Comparison of ENCODE assay signal across 13 cellular contexts in genomic region chr4:827209-828081, GRCh38. TPM values are rescaled to one million over a fixed set of nuclear protein-coding genes. Genes with fewer than 3 reads are reported as not detected.
DNase-seq lines count a peak whose midpoint lies in the region; ATAC-seq, FAIRE-seq and TF ChIP-seq lines count a peak whose summit lies in the region.
"Had no signal": no experiment of that assay in that cellular context is flagged by ENCODE, and none has a peak within 500 bp of the region (broad histone marks: within the 10 kb centered on the region; RNA-seq: fewer than 3 reads in every experiment).

No MANE protein-coding gene starts in this region.

- no peak for TF ChIP-seq RAD21 in HepG2 (CRISPR knock-in tag; IDR thresholded peaks at IDR 0.05)

- TF ChIP-seq POLR2A in HepG2 (IDR thresholded peaks at IDR 0.05; ENCODE audit: insufficient read depth in 1 of 2, low read depth in 2 of 2, low read length in 2 of 2), result no peak

- H3K9me3 ChIP-seq in right atrium auricular region (no peaks in the 10 kb centered on the region), HepG2 (ENCODE audit: low read length) (no peaks in the 10 kb centered on the region)

- no peak for FAIRE-seq in HepG2 (lab: Jason Lieb, UNC)

- no peaks in the 10 kb centered on the region for H3K79me2 ChIP-seq in HepG2 (ENCODE audit: insufficient read depth, low read length)

- H3K4me3 ChIP-seq in right atrium auricular region (peak overlapping the region in 1 of 2 donors; percentile 45), HepG2 (replicated peaks in 1 of 3; ENCODE audit: insufficient read depth in 1 of 3, low read depth in 2 of 3, low read length in 3 of 3) (no peak overlapping the region; a peak in 1 of 6 replicates)
- H3K4me3 ChIP-seq: GM23248, PC-9 had no signal

- H3K27ac Mint-ChIP-seq in activated T-helper 1 cell treated with anti-CD3 and anti-CD28 coated beads, Interleukin-12 subunit alpha, Interleukin-12 subunit beta, Interleukin-2, Interleukin-4 antibody, amounts not matched to agents 30 ng/mL and 10 ng/mL and 1 ng/mL, durations not matched to agents 14 hours and 24 hours and 36 hours, result peak overlapping the region; percentile 61
- H3K27ac Mint-ChIP-seq in stimulated activated naive CD8-positive, alpha-beta T cell treated with anti-CD3 and anti-CD28 coated beads, Interleukin-15, amount 100 ng/mL, for 72 hours, result no peak overlapping the region

- POLR2A ChIA-PET in HepG2 (lab: Yijun Ruan, JAX), result interaction anchor here (1.1 to 1.3 kb wide), 2 partner anchors 13 to 45 kb away, joined by 4 read pairs; no protein-coding TSS in a partner anchor

- TF ChIP-seq CTCF in right atrium auricular region (IDR thresholded peaks at IDR 0.05) (no peak), HepG2 (CRISPR knock-in tag; IDR thresholded peaks at IDR 0.05) (no peak)

- H3K27me3 ChIP-seq in right atrium auricular region (peaks cover 12 to 20% of the 10 kb centered on the region in 2 donors), HepG2 (ENCODE audit: control insufficient read depth in 1 of 2, insufficient read depth in 2 of 2, low read length in 2 of 2) (peaks cover 20 to 83% of the 10 kb centered on the region in 2 experiments)

- peaks cover 10% of the 10 kb centered on the region; the same call in 1 of the 2 replicates for H4K20me1 ChIP-seq in HepG2 (ENCODE audit: insufficient read depth, low read length)

- no peak overlapping the region for H3K4me3 Mint-ChIP-seq in activated T-helper 1 cell treated with anti-CD3 and anti-CD28 coated beads, Interleukin-12 subunit alpha, Interleukin-12 subunit beta, Interleukin-2, Interleukin-4 antibody, amounts not matched to agents 30 ng/mL and 10 ng/mL and 1 ng/mL, durations not matched to agents 14 hours and 24 hours and 36 hours
- peak overlapping the region; percentile 44 to 62 for H3K4me3 Mint-ChIP-seq in stimulated activated naive CD8-positive, alpha-beta T cell treated with anti-CD3 and anti-CD28 coated beads, Interleukin-15, amount 100 ng/mL, for 72 hours

- DNase-seq in Right ventricle myocardium inferior (ENCODE audit: missing footprints) (peak; percentile 50), right atrium auricular region (ENCODE audit: low spot score) (no peak), HepG2 (ENCODE audit: low spot score) (no peak), NCI-H2081 (lab: John Stamatoyannopoulos, UW) (no peak)
- DNase-seq in activated T-helper 1 cell treated with anti-CD3 and anti-CD28 coated beads, Interleukin-12 subunit alpha, Interleukin-12 subunit beta, Interleukin-2, Interleukin-4 antibody, amounts not matched to agents 30 ng/mL and 10 ng/mL and 1 ng/mL, durations not matched to agents 14 hours and 24 hours and 36 hours (ENCODE audit: low spot score), result no peak
- DNase-seq in stimulated activated naive CD8-positive, alpha-beta T cell treated with anti-CD3 and anti-CD28 coated beads, Interleukin-15, amount 100 ng/mL, for 72 hours, result no peak
- no peak for DNase-seq in stimulated activated CD8-positive, alpha-beta memory T cell treated with anti-CD3 and anti-CD28 coated beads, Interleukin-4, amount 100 ng/mL, for 48 hours
- DNase-seq: GM23248, KBM-7, NCI-H2107, PC-9 had no signal

- CTCF ChIA-PET in HepG2 (lab: Yijun Ruan, JAX; ENCODE audit: low intra/inter-chr PET ratio, low total read pairs), result no interaction called here

- intact Hi-C loops in Right ventricle myocardium inferior (cut with DNase I), result no loop called here
- intact Hi-C loops in activated T-helper 1 cell treated with anti-CD3 and anti-CD28 coated beads, Interleukin-12 subunit alpha, Interleukin-12 subunit beta, Interleukin-2, Interleukin-4 antibody, amounts not matched to agents 30 ng/mL and 10 ng/mL and 1 ng/mL, durations not matched to agents 14 hours and 24 hours and 36 hours (cut with micrococcal nuclease), result loop anchor here (5.0 kb wide), 2 partner anchors 45 to 50 kb away; no protein-coding TSS in a partner anchor
- intact Hi-C loops in HepG2 (cut with micrococcal nuclease; ENCODE audit: unreplicated experiment), result no loop called here

- H3K9me3 Mint-ChIP-seq in activated T-helper 1 cell treated with anti-CD3 and anti-CD28 coated beads, Interleukin-12 subunit alpha, Interleukin-12 subunit beta, Interleukin-2, Interleukin-4 antibody, amounts not matched to agents 30 ng/mL and 10 ng/mL and 1 ng/mL, durations not matched to agents 14 hours and 24 hours and 36 hours, result no peaks in the 10 kb centered on the region
- H3K9me3 Mint-ChIP-seq in stimulated activated naive CD8-positive, alpha-beta T cell treated with anti-CD3 and anti-CD28 coated beads, Interleukin-15, amount 100 ng/mL, for 72 hours, result peaks cover 0 to 7% of the 10 kb centered on the region in 2 donors

- H3K4me2 ChIP-seq in HepG2 (ENCODE audit: low read depth, low read length), result no peak overlapping the region
- H3K4me2 ChIP-seq: PC-9 had no signal

- ATAC-seq in Right ventricle myocardium inferior (no peak), HepG2 (peak; percentile 17), HG03095 (IDR thresholded peaks at IDR 0.05; ENCODE audit: unreplicated experiment) (no peak)
- ATAC-seq in stimulated activated naive CD8-positive, alpha-beta T cell treated with anti-CD3 and anti-CD28 coated beads, Interleukin-15, amount 100 ng/mL, for 72 hours, result peak; percentile 28

- H3K4me1 Mint-ChIP-seq in activated T-helper 1 cell treated with anti-CD3 and anti-CD28 coated beads, Interleukin-12 subunit alpha, Interleukin-12 subunit beta, Interleukin-2, Interleukin-4 antibody, amounts not matched to agents 30 ng/mL and 10 ng/mL and 1 ng/mL, durations not matched to agents 14 hours and 24 hours and 36 hours (ENCODE audit: low read depth), result no peaks in the 10 kb centered on the region
- H3K4me1 Mint-ChIP-seq in stimulated activated naive CD8-positive, alpha-beta T cell treated with anti-CD3 and anti-CD28 coated beads, Interleukin-15, amount 100 ng/mL, for 72 hours, result peaks cover 8% of the 10 kb centered on the region

- no peaks in the 10 kb centered on the region for H3K36me3 Mint-ChIP-seq in activated T-helper 1 cell treated with anti-CD3 and anti-CD28 coated beads, Interleukin-12 subunit alpha, Interleukin-12 subunit beta, Interleukin-2, Interleukin-4 antibody, amounts not matched to agents 30 ng/mL and 10 ng/mL and 1 ng/mL, durations not matched to agents 14 hours and 24 hours and 36 hours (ENCODE audit: low read depth)

- H2AFZ ChIP-seq in HepG2 (ENCODE audit: low read length), result no peak overlapping the region
- H2AFZ ChIP-seq: GM23248, PC-9 had no signal

- peaks cover 27% of the 10 kb centered on the region for H3K27me3 Mint-ChIP-seq in activated T-helper 1 cell treated with anti-CD3 and anti-CD28 coated beads, Interleukin-12 subunit alpha, Interleukin-12 subunit beta, Interleukin-2, Interleukin-4 antibody, amounts not matched to agents 30 ng/mL and 10 ng/mL and 1 ng/mL, durations not matched to agents 14 hours and 24 hours and 36 hours (ENCODE audit: insufficient read depth)
- H3K27me3 Mint-ChIP-seq in stimulated activated naive CD8-positive, alpha-beta T cell treated with anti-CD3 and anti-CD28 coated beads, Interleukin-15, amount 100 ng/mL, for 72 hours, result peaks cover 70% of the 10 kb centered on the region

- no peak overlapping the region for H3K9ac ChIP-seq in HepG2 (ENCODE audit: insufficient read depth, low read depth, low read length)
- H3K9ac ChIP-seq: GM23248 had no signal

- H3K36me3 ChIP-seq in right atrium auricular region, result no peaks in the 10 kb centered on the region
- H3K36me3 ChIP-seq in HepG2 (replicated peaks in 1 of 2; ENCODE audit: control insufficient read depth in 1 of 2, insufficient read depth in 2 of 2, low read length in 2 of 2), result no peaks in the 10 kb centered on the region

- H3K27ac ChIP-seq in right atrium auricular region, result no peak overlapping the region
- H3K27ac ChIP-seq in HepG2 (ENCODE audit: extremely low read length, insufficient read depth, low read length), result no peak overlapping the region
- H3K27ac ChIP-seq: C4-2B, GM23248, PC-9 had no signal

- TF ChIP-seq EP300 in HepG2 (IDR thresholded peaks at IDR 0.05; ENCODE audit: low read depth in 2 of 2, low read length in 2 of 2), result no peak
- no peak for TF ChIP-seq EP300 in HepG2 (CRISPR knock-in tag; IDR thresholded peaks at IDR 0.05; ENCODE audit: borderline replicate concordance)

- WGBS in HepG2 (ENCODE audit: low lambda C conversion rate), result no CpG with 5 or more reads among the region's 20 CpGs

- no TSS peak for BruUV-seq in HepG2 (replicated peaks; lab: Mats Ljungman, UMichigan)

- H3K4me1 ChIP-seq in right atrium auricular region, result peaks cover 0 to 22% of the 10 kb centered on the region in 2 donors
- H3K4me1 ChIP-seq in HepG2 (ENCODE audit: insufficient read depth, low read length), result peaks cover 11% of the 10 kb centered on the region; the same call in 1 of the 2 replicates

- in situ Hi-C loops in HepG2 (cut with HindIII; ENCODE audit: extremely low pct_ligation_motif_present, low pct_unique_long_range_greater_than_20kb), result no loop called here

RNA-seq across cellular contexts. Expression of gene CPLX1, which starts 1.5 kb away (rescaled TPM):
- total RNA-seq in Right ventricle myocardium inferior, result 3.1 TPM
- total RNA-seq in right atrium auricular region, result 1 to 10 TPM in 1 of 2 donors, under 1 TPM in 1; 0.98 to 2.3 TPM
- 1.3 and 1.5 TPM in 2 replicates for total RNA-seq in activated T-helper 1 cell treated with anti-CD3 and anti-CD28 coated beads, Interleukin-12 subunit alpha, Interleukin-12 subunit beta, Interleukin-2, Interleukin-4 antibody, amounts not matched to agents 30 ng/mL and 10 ng/mL and 1 ng/mL, durations not matched to agents 14 hours and 24 hours and 36 hours
- total RNA-seq in HepG2 (2016; rRNA removed; fragmentation: Illumina TruSeq; extraction: Trizol), result 0.18 and 0.36 TPM in 2 replicates
- total RNA-seq in HepG2 (2016; cell fraction: cytosol; rRNA removed; fragmentation: Illumina TruSeq; extraction: Trizol; ENCODE audit: low read depth), result 0.30 TPM in 1 of 2 replicates, not detected in the other
- total RNA-seq in HepG2 (2016; cell fraction: insoluble cytoplasmic fraction; rRNA removed; fragmentation: Illumina TruSeq; extraction: Trizol), result 0.16 and 0.24 TPM in 2 replicates
- 0.37 and 0.48 TPM in 2 replicates for total RNA-seq in HepG2 (2016; cell fraction: membrane; rRNA removed; fragmentation: Illumina TruSeq; extraction: Trizol)
- not detected in 2 replicates for total RNA-seq in HepG2 (2016; cell fraction: nucleus; rRNA removed; fragmentation: Illumina TruSeq; extraction: Trizol)
- 0.18 and 0.57 TPM in 2 replicates for polyA plus RNA-seq in HepG2 (2011; rRNA removed)
- 0.08 and 0.18 TPM in 2 replicates for polyA plus RNA-seq in HepG2 (2011; cell fraction: cytosol; rRNA removed)
- polyA plus RNA-seq in HepG2 (2011; cell fraction: nucleus; rRNA removed), result 0.58 and 0.95 TPM in 2 replicates
- 0.87 and 3.8 TPM in 2 replicates for polyA plus RNA-seq in HepG2 (2012)
- 0.68 and 0.69 TPM in 2 replicates for polyA plus RNA-seq in HepG2 (2016; cell fraction: cytosol; fragmentation: Illumina TruSeq; extraction: Trizol; ENCODE audit: low read depth)
- 0.49 and 0.90 TPM in 2 replicates for polyA plus RNA-seq in HepG2 (2016; cell fraction: insoluble cytoplasmic fraction; fragmentation: Illumina TruSeq; extraction: Trizol; ENCODE audit: low read depth)
- 0.89 and 1.3 TPM in 2 replicates for polyA plus RNA-seq in HepG2 (2016; cell fraction: membrane; fragmentation: Illumina TruSeq; extraction: Trizol; ENCODE audit: low read depth)
- polyA plus RNA-seq in HepG2 (2016; cell fraction: nucleus; fragmentation: Illumina TruSeq; extraction: Trizol; ENCODE audit: insufficient read depth, low read depth), result 0.38 and 0.60 TPM in 2 replicates
- polyA minus RNA-seq in HepG2 (2011; rRNA and poly(A)+ RNA removed; ENCODE audit: low replicate concordance), result 0.12 and 0.68 TPM in 2 replicates
- 0.30 TPM in 1 of 2 replicates, not detected in the other for polyA minus RNA-seq in HepG2 (2011; cell fraction: cytosol; rRNA and poly(A)+ RNA removed)
- 0.25 TPM in 1 of 2 replicates, not detected in the other for polyA minus RNA-seq in HepG2 (2011; cell fraction: nucleus; rRNA and poly(A)+ RNA removed)
- total RNA-seq: GM23248 had no signal
- polyA plus RNA-seq: GM23248 had no signal

Comparison
In these comparisons a context has a peak if more than half of its experiments do, and no peak if none do; other contexts are left out.
1. ATAC-seq: peak in HepG2 (single experiment) and stimulated activated naive CD8-positive, alpha-beta T cell treated with anti-CD3 and anti-CD28 coated beads, Interleukin-15, amount 100 ng/mL, for 72 hours (single experiment); none in Right ventricle myocardium inferior (single experiment) and HG03095 (single experiment).